ENCODE assay signal across 16 cellular contexts in genomic region chr1:30965914-30966313, GRCh38. TPM values are rescaled to one million over a fixed set of nuclear protein-coding genes. Genes with fewer than 3 reads are reported as not detected.
DNase-seq lines count a peak whose midpoint lies in the region; ATAC-seq and TF ChIP-seq lines count a peak whose summit lies in the region.
"Had no signal": no experiment of that assay in that cellular context is flagged by ENCODE, and none has a peak within 500 bp of the region (broad histone marks: within the 10 kb centered on the region; RNA-seq: fewer than 3 reads in every experiment).

No MANE protein-coding gene starts in this region.

- no peaks in the 10 kb centered on the region for H3K27me3 ChIP-seq in SK-N-SH (ENCODE audit: insufficient read depth)
- H3K27me3 ChIP-seq in hepatocyte, result no peaks in the 10 kb centered on the region
- no peaks in the 10 kb centered on the region for H3K27me3 ChIP-seq in PC-3 (ENCODE audit: low read length)
- H3K27me3 ChIP-seq: pancreas, testis had no signal

- H3K9me3 ChIP-seq in SK-N-SH (no peaks in the 10 kb centered on the region), hepatocyte (ENCODE audit: low read depth) (no peaks in the 10 kb centered on the region), PC-3 (ENCODE audit: low read length) (no peaks in the 10 kb centered on the region)
- H3K9me3 ChIP-seq: HAP-1, pancreas, testis had no signal

- TF ChIP-seq EP300 in SK-N-SH (IDR thresholded peaks at IDR 0.05; ENCODE audit: borderline replicate concordance in 1 of 2, low read depth in 1 of 2, low read length in 1 of 2), result no peak

- peaks cover 29% of the 10 kb centered on the region for H3F3A ChIP-seq in SK-N-SH (replicated peaks; ENCODE audit: insufficient read depth)
- H3F3A ChIP-seq in PC-3 (ENCODE audit: low read length, unreplicated experiment), result no peaks in the 10 kb centered on the region

- peak overlapping the region; percentile 8 for H3K27ac Mint-ChIP-seq in activated T-cell treated with anti-CD3 and anti-CD28 coated beads, Interleukin-2, amount 50 U/mL, for 24 hours

- 83% methylated on average over 7 of the region's 8 CpGs for WGBS in SK-N-SH (ENCODE audit: low lambda C conversion rate)
- WGBS in hepatocyte (ENCODE audit: low lambda C conversion rate, missing lambda C conversion rate), result 86% methylated on average over 8 of the region's 8 CpGs

- H3K27ac ChIP-seq in SK-N-SH (ENCODE audit: low read depth in 2 of 2, low read length in 1 of 2) (peak overlapping the region; percentile 82 to 92), hepatocyte (peak overlapping the region; percentile 7), temporal lobe (ENCODE audit: low read depth, low read length) (peak overlapping the region; percentile 4), PC-3 (ENCODE audit: low read length) (no peak overlapping the region)
- H3K27ac ChIP-seq: pancreas had no signal

- TF ChIP-seq RAD21 in SK-N-SH (IDR thresholded peaks at IDR 0.05; ENCODE audit: low read length), result no peak

- POLR2A ChIA-PET in SK-N-SH (lab: Yijun Ruan, JAX), result no interaction called here
- POLR2A ChIA-PET in PC-3 (lab: Charles Lee; ENCODE audit: unreplicated experiment), result no interaction called here

- H3K4me2 ChIP-seq in SK-N-SH, result peak overlapping the region; percentile 82; the same call in 1 of the 2 replicates
- H3K4me2 ChIP-seq in hepatocyte, result no peak overlapping the region
- H3K4me2 ChIP-seq in PC-3 (ENCODE audit: low read length), result no peak overlapping the region

- H3K4me1 ChIP-seq in SK-N-SH (ENCODE audit: control insufficient read depth in 1 of 2, insufficient read depth in 2 of 2, low read depth in 1 of 2, low read length in 1 of 2) (peaks cover 22 to 38% of the 10 kb centered on the region in 2 experiments), hepatocyte (ENCODE audit: insufficient read depth) (peaks cover 17% of the 10 kb centered on the region), PC-3 (ENCODE audit: insufficient read depth, low read length) (peaks cover 12% of the 10 kb centered on the region)
- H3K4me1 ChIP-seq: HAP-1 had no signal

- DNase-seq in activated T-cell treated with anti-CD3 and anti-CD28 coated beads, Interleukin-2, amount 50 U/mL, for 24 hours, result no peak
- DNase-seq in activated T-cell treated with anti-CD3 and anti-CD28 coated beads for 4 hours (no peak), SK-N-SH (peak; percentile 17), hepatocyte (ENCODE audit: low spot score) (no peak), PC-3 (no peak), iPS-NIHi11 (ENCODE audit: low spot score) (no peak), HuH-7.5 (ENCODE audit: low spot score) (no peak)
- DNase-seq: ACHN; activated CD4-positive, alpha-beta T cell treated with anti-CD3 and anti-CD28 coated beads for 36 hours; cerebellar nuclear complex; KG1; NCI-H187; pancreas; testis had no signal

- H2AFZ ChIP-seq in SK-N-SH (ENCODE audit: low read depth) (no peak overlapping the region), hepatocyte (no peak overlapping the region), PC-3 (ENCODE audit: low read length) (no peak overlapping the region)

- no peak for TF ChIP-seq CTCF in SK-N-SH (IDR thresholded peaks at IDR 0.05)
- no peak for TF ChIP-seq CTCF in hepatocyte (IDR thresholded peaks at IDR 0.05; ENCODE audit: poor library complexity)
- TF ChIP-seq CTCF in PC-3 (conservative IDR thresholded peaks at IDR 0.05; ENCODE audit: low read depth, low read length), result no peak

- no TSS peak for BruUV-seq in PC-3 (replicated peaks; lab: Mats Ljungman, UMichigan)

- no peak overlapping the region for H3K4me3 Mint-ChIP-seq in activated T-cell treated with anti-CD3 and anti-CD28 coated beads, Interleukin-2, amount 50 U/mL, for 24 hours
- H3K4me3 Mint-ChIP-seq: activated CD4-positive, alpha-beta T cell treated with anti-CD3 and anti-CD28 coated beads for 36 hours had no signal

- no peak for ATAC-seq in PC-3
- ATAC-seq: activated CD4-positive, alpha-beta T cell treated with anti-CD3 and anti-CD28 coated beads for 36 hours had no signal

- H3K4me3 ChIP-seq in SK-N-SH (ENCODE audit: low read depth in 2 of 2, low read length in 1 of 2), result no peak overlapping the region
- no peak overlapping the region for H3K4me3 ChIP-seq in hepatocyte
- H3K4me3 ChIP-seq in PC-3 (ENCODE audit: low read length), result no peak overlapping the region
- H3K4me3 ChIP-seq: HAP-1, pancreas, testis had no signal

- peaks cover 97% of the 10 kb centered on the region for H3K36me3 Mint-ChIP-seq in activated T-cell treated with anti-CD3 and anti-CD28 coated beads, Interleukin-2, amount 50 U/mL, for 24 hours (ENCODE audit: low read depth)

- H3K9me2 ChIP-seq in SK-N-SH, result no peaks in the 10 kb centered on the region
- H3K9me2 ChIP-seq in hepatocyte (replicated peaks; ENCODE audit: insufficient read depth), result no peaks in the 10 kb centered on the region
- no peaks in the 10 kb centered on the region for H3K9me2 ChIP-seq in PC-3 (replicated peaks; ENCODE audit: low read length)

- H4K20me1 ChIP-seq in SK-N-SH (ENCODE audit: insufficient read depth), result peaks cover 15% of the 10 kb centered on the region; the same call in 1 of the 2 replicates
- peaks cover 53% of the 10 kb centered on the region for H4K20me1 ChIP-seq in hepatocyte (ENCODE audit: insufficient read depth, poor library complexity, severe bottlenecking)
- peaks cover 12% of the 10 kb centered on the region; the same call in 1 of the 2 replicates for H4K20me1 ChIP-seq in PC-3 (ENCODE audit: low read length)

- intact Hi-C loops in PC-3 (cut with micrococcal nuclease), result no loop called here

- H3K79me2 ChIP-seq in SK-N-SH (ENCODE audit: insufficient read depth) (peaks cover 94% of the 10 kb centered on the region), hepatocyte (peaks cover 93% of the 10 kb centered on the region), PC-3 (ENCODE audit: low read length) (peaks cover 34% of the 10 kb centered on the region)

- CTCF ChIA-PET in SK-N-SH (lab: Yijun Ruan, JAX), result interaction anchor here (1.1 to 1.7 kb wide), 3 partner anchors 17 to 164 kb away, joined by 3 to 10 read pairs (median 8); no protein-coding TSS in a partner anchor
- CTCF ChIA-PET in PC-3 (lab: Charles Lee), result no interaction called here

- H3K9ac ChIP-seq in SK-N-SH (no peak overlapping the region), PC-3 (ENCODE audit: low read length) (no peak overlapping the region)

- H3K27me3 Mint-ChIP-seq in activated T-cell treated with anti-CD3 and anti-CD28 coated beads, Interleukin-2, amount 50 U/mL, for 24 hours, result no peaks in the 10 kb centered on the region
- H3K27me3 Mint-ChIP-seq: activated CD4-positive, alpha-beta T cell treated with anti-CD3 and anti-CD28 coated beads for 36 hours had no signal

- H3K36me3 ChIP-seq in SK-N-SH (replicated peaks in 1 of 2; ENCODE audit: control insufficient read depth in 1 of 2, insufficient read depth in 2 of 2, low read length in 1 of 2) (peaks cover 74% of the 10 kb centered on the region in 2 experiments), hepatocyte (replicated peaks; ENCODE audit: insufficient read depth, low read depth) (peaks cover 4% of the 10 kb centered on the region), PC-3 (ENCODE audit: low read depth, low read length) (peaks cover 76% of the 10 kb centered on the region)

- no peaks in the 10 kb centered on the region for H3K9me3 Mint-ChIP-seq in activated T-cell treated with anti-CD3 and anti-CD28 coated beads, Interleukin-2, amount 50 U/mL, for 24 hours

- peaks cover 21% of the 10 kb centered on the region for H3K4me1 Mint-ChIP-seq in activated T-cell treated with anti-CD3 and anti-CD28 coated beads, Interleukin-2, amount 50 U/mL, for 24 hours (ENCODE audit: low read depth)

TF ChIP-seq in SK-N-SH, 30 proteins besides CTCF, POLR2A, EP300 and RAD21:
- TF ChIP-seq FOXM1 (IDR thresholded peaks at IDR 0.05; ENCODE audit: low read depth) (no peak), CHD2 (IDR thresholded peaks at IDR 0.05; ENCODE audit: low read length, partially characterized antibody) (no peak)
TF ChIP-seq in SK-N-SH: peak in this region for 0.

RNA-seq across cellular contexts. Expression of gene SDC3, which starts 57.4 kb away (rescaled TPM):
- polyA plus RNA-seq in SK-N-SH (2012; rRNA removed) (16.2 and 18.8 TPM in 2 replicates), hepatocyte (51.0 and 60.0 TPM in 2 replicates)
- 14.0 and 19.2 TPM in 2 replicates for polyA plus RNA-seq in SK-N-SH (2012; cell fraction: cytosol; rRNA removed)
- 17.4 and 19.3 TPM in 2 replicates for polyA plus RNA-seq in SK-N-SH (2012; cell fraction: nucleus; rRNA removed)
- total RNA-seq in hepatocyte (28.6 and 33.5 TPM in 2 replicates), temporal lobe (98.1 TPM), PC-3 (2014; rRNA removed) (10.0 and 20.3 TPM in 2 replicates)
